8 cellular contexts compared by ENCODE assay signal in genomic region chr21:37367301-37367757, GRCh38. TPM values are rescaled to one million over a fixed set of nuclear protein-coding genes. Genes with fewer than 3 reads are reported as not detected.
DNase-seq lines count a peak whose midpoint lies in the region; ATAC-seq lines count a peak whose summit lies in the region.

No MANE protein-coding gene starts in this region.

- no peaks in the 10 kb centered on the region for H3K9me3 ChIP-seq in CD4-positive, alpha-beta memory T cell (ENCODE audit: control insufficient read depth in 1 of 2, low read length in 2 of 2)
- no peaks in the 10 kb centered on the region for H3K9me3 ChIP-seq in iPS DF 6.9 (ENCODE audit: control insufficient read depth, insufficient read depth, low read length)

- ATAC-seq in HG02588 (IDR thresholded peaks at IDR 0.05; ENCODE audit: unreplicated experiment) (peak; percentile 2), left colon (no peak)
- ATAC-seq in activated T-cell treated with anti-CD3 and anti-CD28 coated beads, Interleukin-2, amount 50 U/mL, for 72 hours (replicated peaks in 1 of 2) = no peak
- peak; percentile 6 for ATAC-seq in stimulated activated memory B cell treated with anti-CD40 and anti-IgM and Interleukin-4, amounts not matched to agents 10 μg/mL and 1 μg/mL and 100 μg/mL, for 72 hours

- no CpG with 5 or more reads among the region's 75 CpGs for whole genome bisulfite sequencing in iPS DF 6.9 (ENCODE audit: insufficient coverage, insufficient read length)

- CTCF ChIA-PET in CD4-positive, alpha-beta memory T cell (lab: Charles Lee; ENCODE audit: partially characterized antibody) = no interaction called here

- peak overlapping the region in 2 of 7 donors; percentile 98 to 100 for H3K27ac Mint-ChIP-seq in CD4-positive, alpha-beta memory T cell
- H3K27ac Mint-ChIP-seq in activated T-cell treated with anti-CD3 and anti-CD28 coated beads, Interleukin-2, amount 50 U/mL, for 72 hours = no peak overlapping the region
- peak overlapping the region; percentile 99 for H3K27ac Mint-ChIP-seq in stimulated activated memory B cell treated with anti-CD40 and anti-IgM and Interleukin-4, amounts not matched to agents 10 μg/mL and 1 μg/mL and 100 μg/mL, for 72 hours

- intact Hi-C loops in CD4-positive, alpha-beta memory T cell (cut with micrococcal nuclease) = loop anchor here (10.0 kb wide), 3 partner anchors 403 to 1947 kb away; partner anchors contain the start of genes BRWD1, DOP1B and HLCS
- intact Hi-C loops in left colon (cut with DNase I, micrococcal nuclease) = loop anchor here in 1 of 2 donors (10.0 kb wide), 1 partner anchor 197 kb away; no protein-coding TSS in a partner anchor

- H3K27me3 Mint-ChIP-seq in CD4-positive, alpha-beta memory T cell = peaks cover 1 to 2% of the 10 kb centered on the region in 2 donors
- no peaks in the 10 kb centered on the region for H3K27me3 Mint-ChIP-seq in activated T-cell treated with anti-CD3 and anti-CD28 coated beads, Interleukin-2, amount 50 U/mL, for 72 hours (ENCODE audit: low read depth)
- no peaks in the 10 kb centered on the region for H3K27me3 Mint-ChIP-seq in stimulated activated memory B cell treated with anti-CD40 and anti-IgM and Interleukin-4, amounts not matched to agents 10 μg/mL and 1 μg/mL and 100 μg/mL, for 72 hours

- peaks cover 49% of the 10 kb centered on the region for H3K4me1 ChIP-seq in CD4-positive, alpha-beta memory T cell (ENCODE audit: insufficient read depth, low read length)
- H3K4me1 ChIP-seq in iPS DF 6.9 (ENCODE audit: control insufficient read depth, insufficient read depth, low read length) = no peaks in the 10 kb centered on the region

- POLR2A ChIA-PET in CD4-positive, alpha-beta memory T cell (lab: Charles Lee; ENCODE audit: partially characterized antibody) = interaction anchor here (1.0 to 3.0 kb wide), 7 partner anchors 19 to 196 kb away, joined by 3 to 30 read pairs (median 4); partner anchors contain the start of gene VPS26C

- no peaks in the 10 kb centered on the region for H3K36me3 ChIP-seq in CD4-positive, alpha-beta memory T cell (ENCODE audit: insufficient read depth, low read length)
- no peaks in the 10 kb centered on the region for H3K36me3 ChIP-seq in iPS DF 6.9 (ENCODE audit: control insufficient read depth, insufficient read depth, low read length)

- H3K4me3 Mint-ChIP-seq in CD4-positive, alpha-beta memory T cell = peak overlapping the region in 1 of 8 donors; percentile 89
- H3K4me3 Mint-ChIP-seq in activated T-cell treated with anti-CD3 and anti-CD28 coated beads, Interleukin-2, amount 50 U/mL, for 72 hours = no peak overlapping the region
- H3K4me3 Mint-ChIP-seq in stimulated activated memory B cell treated with anti-CD40 and anti-IgM and Interleukin-4, amounts not matched to agents 10 μg/mL and 1 μg/mL and 100 μg/mL, for 72 hours = peak overlapping the region; percentile 94

- H3K4me3 ChIP-seq in CD4-positive, alpha-beta memory T cell (ENCODE audit: low read length in 2 of 2) = peak overlapping the region in 1 of 2 donors; percentile 51
- H3K4me3 ChIP-seq in iPS DF 6.9 (ENCODE audit: low read length) = peak overlapping the region; percentile 82

- peak in 2 of 5 donors; percentile 19 to 41 for DNase-seq in CD4-positive, alpha-beta memory T cell
- DNase-seq in activated T-cell treated with anti-CD3 and anti-CD28 coated beads, Interleukin-2, amount 50 U/mL, for 72 hours = peak; percentile 33 to 38
- DNase-seq in iPS DF 6.9 (ENCODE audit: low read depth, low spot score) = no peak
- DNase-seq in left colon = no peak
- DNase-seq in activated effector memory CD4-positive, alpha-beta T cell treated with Interleukin-2 at 50 U/mL for 16 hours = no peak
- no peak for DNase-seq in mucosa of gallbladder (ENCODE audit: low spot score)

- H3K27me3 ChIP-seq in CD4-positive, alpha-beta memory T cell (ENCODE audit: insufficient read depth, low read length) = no peaks in the 10 kb centered on the region
- no peaks in the 10 kb centered on the region for H3K27me3 ChIP-seq in iPS DF 6.9 (ENCODE audit: control insufficient read depth, insufficient read depth, low read length)

- peaks cover 3 to 22% of the 10 kb centered on the region in 2 donors for H3K36me3 Mint-ChIP-seq in CD4-positive, alpha-beta memory T cell
- peaks cover 2 to 5% of the 10 kb centered on the region in 2 donors for H3K36me3 Mint-ChIP-seq in activated T-cell treated with anti-CD3 and anti-CD28 coated beads, Interleukin-2, amount 50 U/mL, for 72 hours (ENCODE audit: insufficient read depth in 2 of 2)
- H3K36me3 Mint-ChIP-seq in stimulated activated memory B cell treated with anti-CD40 and anti-IgM and Interleukin-4, amounts not matched to agents 10 μg/mL and 1 μg/mL and 100 μg/mL, for 72 hours = no peaks in the 10 kb centered on the region

- peaks cover 0 to 7% (median 2%) of the 10 kb centered on the region in 8 donors for H3K9me3 Mint-ChIP-seq in CD4-positive, alpha-beta memory T cell
- no peaks in the 10 kb centered on the region for H3K9me3 Mint-ChIP-seq in activated T-cell treated with anti-CD3 and anti-CD28 coated beads, Interleukin-2, amount 50 U/mL, for 72 hours
- H3K9me3 Mint-ChIP-seq in stimulated activated memory B cell treated with anti-CD40 and anti-IgM and Interleukin-4, amounts not matched to agents 10 μg/mL and 1 μg/mL and 100 μg/mL, for 72 hours = no peaks in the 10 kb centered on the region

- peak overlapping the region; percentile 98 for H3K27ac ChIP-seq in CD4-positive, alpha-beta memory T cell (ENCODE audit: low read depth, low read length)
- no peak overlapping the region for H3K27ac ChIP-seq in iPS DF 6.9 (ENCODE audit: low read length)

- H3K4me1 Mint-ChIP-seq in CD4-positive, alpha-beta memory T cell = peaks cover 33 to 68% (median 44%) of the 10 kb centered on the region in 4 donors
- H3K4me1 Mint-ChIP-seq in activated T-cell treated with anti-CD3 and anti-CD28 coated beads, Interleukin-2, amount 50 U/mL, for 72 hours (ENCODE audit: low read depth) = peaks cover 49% of the 10 kb centered on the region
- peaks cover 46% of the 10 kb centered on the region for H3K4me1 Mint-ChIP-seq in stimulated activated memory B cell treated with anti-CD40 and anti-IgM and Interleukin-4, amounts not matched to agents 10 μg/mL and 1 μg/mL and 100 μg/mL, for 72 hours

RNA-seq across cellular contexts. Expression of gene DYRK1A, which starts 0.8 kb away (rescaled TPM):
- total RNA-seq in CD4-positive, alpha-beta memory T cell = 100 to 1,000 TPM; 126 to 130 TPM
- 1 to 10 TPM; 1.4 to 4.2 TPM for polyA plus RNA-seq in CD4-positive, alpha-beta memory T cell
- 10 to 100 TPM; 82.9 to 85.0 TPM for total RNA-seq in activated T-cell treated with anti-CD3 and anti-CD28 coated beads, Interleukin-2, amount 50 U/mL, for 72 hours
- 10 to 100 TPM; 62.0 to 62.1 TPM for total RNA-seq in left colon
- total RNA-seq in mucosa of gallbladder = 70.2 TPM

Comparison
In these comparisons a context has a peak if more than half of its experiments do, and no peak if none do; other contexts are left out.
1. DNase-seq: peak in activated T-cell treated with anti-CD3 and anti-CD28 coated beads, Interleukin-2, amount 50 U/mL, for 72 hours (2 of 2); none in iPS DF 6.9 (single experiment), left colon (0 of 2), activated effector memory CD4-positive, alpha-beta T cell treated with Interleukin-2 at 50 U/mL for 16 hours (single experiment) and mucosa of gallbladder (single experiment).
2. ATAC-seq: peak in HG02588 (single experiment) and stimulated activated memory B cell treated with anti-CD40 and anti-IgM and Interleukin-4, amounts not matched to agents 10 μg/mL and 1 μg/mL and 100 μg/mL, for 72 hours (single experiment); none in activated T-cell treated with anti-CD3 and anti-CD28 coated beads, Interleukin-2, amount 50 U/mL, for 72 hours (0 of 2) and left colon (single experiment).